ENCODE assay signal across 20 cellular contexts in the genomic region with DNA sequence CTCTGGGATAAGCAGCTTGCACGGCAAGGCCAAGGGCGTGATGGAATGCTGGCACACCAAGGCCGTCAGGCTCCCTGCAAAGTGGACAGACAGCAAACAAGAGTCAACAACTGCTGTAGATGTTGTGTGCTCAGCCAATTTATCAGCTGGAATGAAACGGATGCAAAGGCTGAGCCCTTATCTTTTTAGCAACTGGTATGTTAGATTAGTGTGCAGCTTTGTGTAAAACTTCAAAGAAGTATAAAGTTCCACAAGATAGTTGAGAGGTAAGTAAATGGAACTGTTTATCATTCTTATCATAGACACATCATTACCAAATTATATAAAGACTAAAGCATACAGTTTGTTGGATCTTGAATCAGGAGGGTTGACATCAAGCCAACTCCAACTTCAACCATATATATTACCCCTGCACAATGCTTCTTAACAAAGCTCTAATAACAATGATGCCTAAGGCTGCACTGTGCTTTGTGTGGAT.
DNase-seq lines count a peak whose midpoint lies in the region; ATAC-seq and TF ChIP-seq lines count a peak whose summit lies in the region.
"Had no signal": no experiment of that assay in that cellular context is flagged by ENCODE, and none has a peak within 500 bp of the region (broad histone marks: within the 10 kb centered on the region; RNA-seq: fewer than 3 reads in every experiment).

No MANE protein-coding gene starts in this region.

- H3K4me2 ChIP-seq in BLaER1 treated with 17β-estradiol and CSF1 and Interleukin-3, amounts not matched to agents 10 nM and 100 nM, result peak overlapping the region; percentile 59 to 90 (median 74)
- H3K4me2 ChIP-seq in fibroblast of lung (ENCODE audit: extremely low read depth, insufficient read depth, low read length), result no peak overlapping the region

- H3K27me3 Mint-ChIP-seq in progenitor cell of endocrine pancreas, result peaks cover 11% of the 10 kb centered on the region
- H3K27me3 Mint-ChIP-seq: activated naive CD8-positive, alpha-beta T cell had no signal

- H3K9ac ChIP-seq in BLaER1 treated with 17β-estradiol and CSF1 and Interleukin-3, amounts not matched to agents 10 nM and 100 nM, result peak overlapping the region; percentile 23 to 79 (median 72); a peak in 18 of 22 replicates
- no peak overlapping the region for H3K9ac ChIP-seq in fibroblast of lung (ENCODE audit: insufficient read depth, low read length)

- no peak overlapping the region for H3K4me3 Mint-ChIP-seq in progenitor cell of endocrine pancreas (ENCODE audit: low read depth)
- H3K4me3 Mint-ChIP-seq: activated naive CD8-positive, alpha-beta T cell; nephron had no signal

- peaks cover 20% of the 10 kb centered on the region for H3K4me1 Mint-ChIP-seq in progenitor cell of endocrine pancreas (ENCODE audit: low read depth)

- DNase-seq in RWPE2 (ENCODE audit: low spot score) (no peak), fibroblast of lung (ENCODE audit: low read depth in 2 of 2) (peak; percentile 9 to 70), progenitor cell of endocrine pancreas (ENCODE audit: low spot score, unreplicated experiment) (no peak), NCI-H146 (lab: John Stamatoyannopoulos, UW) (no peak), body of pancreas (no peak)
- DNase-seq: activated CD4-positive, alpha-beta T cell treated with anti-CD3 and anti-CD28 coated beads for 48 hours; activated T-cell treated with anti-CD3 and anti-CD28 coated beads for 4 hours; AML-193; central memory CD4-positive, alpha-beta T cell; DMS79; NCI-H1930; NCI-H526 treated with DMSO at 0.1 percent for 48 hours; RPMI8226; stimulated activated naive CD4-positive, alpha-beta T cell treated with Interleukin-2 at 50 U/mL for 16 hours; T-helper 2 cell had no signal

- TF ChIP-seq CTCF in RWPE2 (IDR thresholded peaks at IDR 0.05; ENCODE audit: poor library complexity, severe bottlenecking), result no peak
- no peak for TF ChIP-seq CTCF in fibroblast of lung (conservative IDR thresholded peaks at IDR 0.05 in 1 of 2, IDR thresholded peaks at IDR 0.05 in 1 of 2; ENCODE audit: low read depth in 1 of 2, low read length in 2 of 2)
- no peak for TF ChIP-seq CTCF in progenitor cell of endocrine pancreas (IDR thresholded peaks at IDR 0.05; ENCODE audit: unreplicated experiment)
- TF ChIP-seq CTCF in body of pancreas (IDR thresholded peaks at IDR 0.05), result no peak

- H3K9me3 Mint-ChIP-seq in progenitor cell of endocrine pancreas (ENCODE audit: low read depth), result no peaks in the 10 kb centered on the region
- H3K9me3 Mint-ChIP-seq: nephron had no signal

- peaks cover 72% of the 10 kb centered on the region for H3K36me3 Mint-ChIP-seq in progenitor cell of endocrine pancreas (ENCODE audit: insufficient read depth)
- H3K36me3 Mint-ChIP-seq: activated naive CD8-positive, alpha-beta T cell had no signal

- ATAC-seq in RWPE2 (ENCODE audit: low read depth), result no peak
- ATAC-seq in HG02870 (IDR thresholded peaks at IDR 0.05; ENCODE audit: unreplicated experiment), result no peak
- no peak for ATAC-seq in HG02798 (IDR thresholded peaks at IDR 0.05; ENCODE audit: poor library complexity, unreplicated experiment)
- ATAC-seq in body of pancreas, result no peak

- H3K27ac Mint-ChIP-seq in progenitor cell of endocrine pancreas, result peak overlapping the region; percentile 30
- H3K27ac Mint-ChIP-seq: activated naive CD8-positive, alpha-beta T cell had no signal

- H3K4me3 ChIP-seq in BLaER1 treated with 17β-estradiol and CSF1 and Interleukin-3, amounts not matched to agents 10 nM and 100 nM, result peak overlapping the region in 2 of 10 experiments; percentile 14 to 19; a peak in 3 of 20 replicates
- no peak overlapping the region for H3K4me3 ChIP-seq in RWPE2 (ENCODE audit: severe bottlenecking)
- no peak overlapping the region for H3K4me3 ChIP-seq in fibroblast of lung (replicated peaks in 1 of 4; ENCODE audit: control extremely low read depth in 1 of 4, insufficient read depth in 1 of 4, low read depth in 3 of 4, low read length in 4 of 4)
- no peak overlapping the region for H3K4me3 ChIP-seq in body of pancreas

- peaks cover 0 to 100% (median 0%) of the 10 kb centered on the region in 11 experiments; a peak in 4 of 22 replicates for H4K20me1 ChIP-seq in BLaER1 treated with 17β-estradiol and CSF1 and Interleukin-3, amounts not matched to agents 10 nM and 100 nM
- H4K20me1 ChIP-seq in fibroblast of lung (ENCODE audit: control insufficient read depth, extremely low read depth, insufficient read depth, low read length), result no peaks in the 10 kb centered on the region

- peaks cover 38 to 90% (median 68%) of the 10 kb centered on the region in 10 experiments for H3K4me1 ChIP-seq in BLaER1 treated with 17β-estradiol and CSF1 and Interleukin-3, amounts not matched to agents 10 nM and 100 nM
- peaks cover 25% of the 10 kb centered on the region for H3K4me1 ChIP-seq in RWPE2 (ENCODE audit: insufficient read depth, poor library complexity, severe bottlenecking)
- peaks cover 22% of the 10 kb centered on the region for H3K4me1 ChIP-seq in fibroblast of lung (ENCODE audit: control insufficient read depth, extremely low read depth, insufficient read depth, low read length)
- peaks cover 14% of the 10 kb centered on the region for H3K4me1 ChIP-seq in body of pancreas

- peaks cover 0 to 8% (median 0%) of the 10 kb centered on the region in 11 experiments; a peak in 2 of 22 replicates for H3K9me3 ChIP-seq in BLaER1 treated with 17β-estradiol and CSF1 and Interleukin-3, amounts not matched to agents 10 nM and 100 nM (replicated peaks in 1 of 11)
- H3K9me3 ChIP-seq in RWPE2 (ENCODE audit: severe bottlenecking) (no peaks in the 10 kb centered on the region), fibroblast of lung (ENCODE audit: control insufficient read depth, insufficient read depth, low read depth, low read length) (no peaks in the 10 kb centered on the region), body of pancreas (no peaks in the 10 kb centered on the region)

- H3K27me3 ChIP-seq in BLaER1 treated with 17β-estradiol and CSF1 and Interleukin-3, amounts not matched to agents 10 nM and 100 nM, result no peaks in the 10 kb centered on the region
- no peaks in the 10 kb centered on the region for H3K27me3 ChIP-seq in RWPE2 (ENCODE audit: insufficient read depth, poor library complexity, severe bottlenecking)
- no peaks in the 10 kb centered on the region for H3K27me3 ChIP-seq in fibroblast of lung (ENCODE audit: control insufficient read depth, insufficient read depth, low read length)
- H3K27me3 ChIP-seq in body of pancreas, result no peaks in the 10 kb centered on the region

- no peaks in the 10 kb centered on the region for H3K79me2 ChIP-seq in fibroblast of lung (ENCODE audit: control insufficient read depth, insufficient read depth, low read length)

- intact Hi-C loops in body of pancreas (cut with DNase I), result no loop called here

- peaks cover 29 to 100% (median 64%) of the 10 kb centered on the region in 11 experiments; a peak in 21 of 22 replicates for H3K36me3 ChIP-seq in BLaER1 treated with 17β-estradiol and CSF1 and Interleukin-3, amounts not matched to agents 10 nM and 100 nM
- H3K36me3 ChIP-seq in RWPE2 (ENCODE audit: low read depth) (peaks cover 46% of the 10 kb centered on the region), fibroblast of lung (ENCODE audit: control insufficient read depth, insufficient read depth, low read length) (peaks cover 9% of the 10 kb centered on the region), body of pancreas (replicated peaks in 1 of 2; ENCODE audit: insufficient read depth in 1 of 2, low read depth in 2 of 2) (peaks cover 10 to 27% of the 10 kb centered on the region in 2 donors)

- peak overlapping the region in 10 of 11 experiments; percentile 63 to 94 (median 88); a peak in 20 of 22 replicates for H3K27ac ChIP-seq in BLaER1 treated with 17β-estradiol and CSF1 and Interleukin-3, amounts not matched to agents 10 nM and 100 nM
- H3K27ac ChIP-seq in RWPE2 (ENCODE audit: poor library complexity, severe bottlenecking) (peak overlapping the region; percentile 99), fibroblast of lung (ENCODE audit: insufficient read depth, low read length) (no peak overlapping the region), body of pancreas (no peak overlapping the region)

- 12 to 25% methylated on average over 4 of the region's 4 CpGs for WGBS in body of pancreas, 2 donors

- no peak overlapping the region for H2AFZ ChIP-seq in fibroblast of lung (ENCODE audit: low read length)

- TF ChIP-seq POLR2A in body of pancreas (IDR thresholded peaks at IDR 0.05), result no peak

Comparison
In these comparisons a context has a peak if more than half of its experiments do, and no peak if none do; other contexts are left out.
1. H3K27ac ChIP-seq: peak in BLaER1 treated with 17β-estradiol and CSF1 and Interleukin-3, amounts not matched to agents 10 nM and 100 nM (10 of 11) and RWPE2 (single experiment); none in fibroblast of lung (single experiment) and body of pancreas (0 of 4).
2. DNase-seq: peak in fibroblast of lung (2 of 2); none in RWPE2 (single experiment), progenitor cell of endocrine pancreas (single experiment), NCI-H146 (single experiment) and body of pancreas (0 of 4).